ENCODE assay signal across 9 cellular contexts in the genomic region with DNA sequence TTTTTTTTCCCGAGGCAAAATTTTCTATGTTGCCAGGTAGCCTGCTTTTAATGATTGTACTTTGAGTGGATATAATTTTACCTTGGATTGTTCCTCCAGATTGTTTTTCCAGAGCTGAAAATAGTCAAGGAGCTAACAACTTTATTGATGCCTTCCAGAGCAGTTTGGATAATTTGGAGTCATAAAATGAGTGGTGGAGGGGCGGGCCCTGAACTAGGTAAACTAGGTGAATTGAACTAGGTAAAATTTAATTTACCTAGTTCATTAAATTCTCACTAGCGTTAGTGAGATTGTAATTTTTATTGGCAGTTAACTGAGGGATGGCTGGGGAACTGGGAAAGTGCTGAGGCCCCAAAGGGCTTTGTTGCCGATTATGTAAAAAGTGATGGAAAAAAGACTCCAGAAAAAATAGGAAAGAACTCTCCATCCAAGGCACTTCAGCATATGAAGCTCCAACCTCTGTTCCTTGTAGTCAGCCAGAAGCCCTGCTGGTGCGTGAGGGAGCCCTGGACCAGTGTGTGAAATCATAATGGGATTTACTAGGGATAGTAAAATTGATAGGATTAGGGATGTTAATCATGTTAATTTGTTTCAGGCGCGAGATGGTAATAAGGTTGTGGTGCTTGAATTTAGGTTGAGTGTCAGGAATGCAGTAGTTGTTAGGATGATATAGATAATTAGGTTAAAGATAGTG. TPM values are rescaled to one million over a fixed set of nuclear protein-coding genes. Genes with fewer than 3 reads are reported as not detected.
A peak's percentile ranks its signal among the peaks of the same experiment; 100 is the strongest.
DNase-seq lines count a peak whose midpoint lies in the region; ATAC-seq and TF ChIP-seq lines count a peak whose summit lies in the region.
"Had no signal": no experiment of that assay in that cellular context is flagged by ENCODE, and none has a peak within 500 bp of the region (broad histone marks: within the 10 kb centered on the region; RNA-seq: fewer than 3 reads in every experiment).

No MANE protein-coding gene starts in this region.

- no peak overlapping the region for H2AFZ ChIP-seq in Loucy (ENCODE audit: low read length)
- H2AFZ ChIP-seq in neural cell (ENCODE audit: low read depth, low read length): no peak overlapping the region

- H3K36me3 ChIP-seq in Caco-2 (ENCODE audit: control insufficient read depth, insufficient read depth, low read length) (no peaks in the 10 kb centered on the region), Loucy (ENCODE audit: insufficient read depth, low read length) (no peaks in the 10 kb centered on the region), neural cell (ENCODE audit: insufficient read depth, low read length) (no peaks in the 10 kb centered on the region), Peyer's patch (no peaks in the 10 kb centered on the region)

- POLR2A ChIA-PET in Caco-2 (lab: Charles Lee): no interaction called here

- TF ChIP-seq RAD21 in neural cell (conservative IDR thresholded peaks at IDR 0.05): no peak

- no peaks in the 10 kb centered on the region for H3K27me3 ChIP-seq in Caco-2 (replicated peaks; ENCODE audit: control insufficient read depth, insufficient read depth, low read length)
- H3K27me3 ChIP-seq in Loucy (ENCODE audit: insufficient read depth, low read length, poor library complexity, severe bottlenecking): no peaks in the 10 kb centered on the region
- H3K27me3 ChIP-seq in neural cell (ENCODE audit: insufficient read depth, low read depth, low read length): no peaks in the 10 kb centered on the region
- no peaks in the 10 kb centered on the region for H3K27me3 ChIP-seq in Peyer's patch

- peaks cover 59% of the 10 kb centered on the region for H3K79me2 ChIP-seq in Loucy (ENCODE audit: insufficient read depth, low read length)
- peaks cover 48% of the 10 kb centered on the region for H3K79me2 ChIP-seq in neural cell (replicated peaks; ENCODE audit: insufficient read depth, low read length)

- H3K9me3 ChIP-seq in Caco-2: no peaks in the 10 kb centered on the region
- no peaks in the 10 kb centered on the region for H3K9me3 ChIP-seq in Loucy (ENCODE audit: insufficient read depth, low read depth, low read length)
- H3K9me3 ChIP-seq in neural cell (ENCODE audit: low read length): no peaks in the 10 kb centered on the region
- no peaks in the 10 kb centered on the region for H3K9me3 ChIP-seq in Peyer's patch

- H3K9ac ChIP-seq in Loucy (ENCODE audit: low read depth, low read length, poor library complexity, severe bottlenecking) (peak overlapping the region; percentile 79), neural cell (ENCODE audit: low read length) (peak overlapping the region; percentile 83)

- ATAC-seq in GM19452 (IDR thresholded peaks at IDR 0.05; ENCODE audit: unreplicated experiment): no peak

- peaks cover 28% of the 10 kb centered on the region for H3K36me3 Mint-ChIP-seq in Caco-2 (ENCODE audit: insufficient read depth, unreplicated experiment)

- H3K9me3 Mint-ChIP-seq in Caco-2 (ENCODE audit: unreplicated experiment): no peaks in the 10 kb centered on the region
- H3K9me3 Mint-ChIP-seq: memory B cell had no signal

- CTCF ChIA-PET in Caco-2 (lab: Charles Lee): interaction anchor here (0.6 kb wide), 1 partner anchor 60 kb away, joined by 3 read pairs; no protein-coding TSS in a partner anchor

- peak overlapping the region; percentile 96 for H3K4me2 ChIP-seq in Loucy (ENCODE audit: low read depth, low read length, poor library complexity, severe bottlenecking)
- H3K4me2 ChIP-seq in neural cell (ENCODE audit: low read length): peak overlapping the region; percentile 64

- no peak for TF ChIP-seq EP300 in neural cell (conservative IDR thresholded peaks at IDR 0.05; ENCODE audit: poor library complexity, severe bottlenecking)

- H3F3A ChIP-seq in Loucy (ENCODE audit: low read depth) (no peaks in the 10 kb centered on the region), neural cell (ENCODE audit: insufficient read depth, low read length, poor library complexity, severe bottlenecking) (no peaks in the 10 kb centered on the region)

- H3K27ac ChIP-seq in neural cell (ENCODE audit: low read length): no peak overlapping the region
- H3K27ac ChIP-seq in caudate nucleus (ENCODE audit: low read depth, low read length): no peak overlapping the region
- H3K27ac ChIP-seq in Peyer's patch: no peak overlapping the region

- no peak for TF ChIP-seq CTCF in Caco-2 (IDR thresholded peaks at IDR 0.05; ENCODE audit: insufficient read depth in 1 of 2, low read depth in 1 of 2, low read length in 1 of 2, severe bottlenecking in 1 of 2, unreplicated experiment in 1 of 2)
- TF ChIP-seq CTCF in Loucy (conservative IDR thresholded peaks at IDR 0.05; ENCODE audit: low read length): no peak
- no peak for TF ChIP-seq CTCF in choroid plexus epithelial cell (conservative IDR thresholded peaks at IDR 0.05; ENCODE audit: low read depth, low read length)
- TF ChIP-seq CTCF in neural cell (IDR thresholded peaks at IDR 0.05; ENCODE audit: poor library complexity, severe bottlenecking): no peak
- TF ChIP-seq CTCF in Peyer's patch (IDR thresholded peaks at IDR 0.05): no peak

- TF ChIP-seq POLR2A in Peyer's patch (IDR thresholded peaks at IDR 0.05): no peak

- no peaks in the 10 kb centered on the region for H3K27me3 Mint-ChIP-seq in Caco-2 (ENCODE audit: insufficient read depth, unreplicated experiment)

- H3K4me1 ChIP-seq in Caco-2: peaks cover 34% of the 10 kb centered on the region
- H3K4me1 ChIP-seq in Loucy (ENCODE audit: insufficient read depth, low read length, poor library complexity, severe bottlenecking): peaks cover 60% of the 10 kb centered on the region
- peaks cover 0 to 19% (median 5%) of the 10 kb centered on the region in 4 donors for H3K4me1 ChIP-seq in Peyer's patch

- H4K20me1 ChIP-seq in Loucy (ENCODE audit: insufficient read depth, low read length, poor library complexity, severe bottlenecking) (peaks cover 11% of the 10 kb centered on the region), neural cell (ENCODE audit: insufficient read depth) (no peaks in the 10 kb centered on the region)

- peaks cover 33% of the 10 kb centered on the region for H3K4me1 Mint-ChIP-seq in Caco-2 (ENCODE audit: low read depth, unreplicated experiment)

- no TSS peak for BruUV-seq in Caco-2 (replicated peaks; lab: Mats Ljungman, UMichigan)

- no peak overlapping the region for H3K27ac Mint-ChIP-seq in Caco-2 (ENCODE audit: unreplicated experiment)

- H3K4me3 Mint-ChIP-seq in Caco-2 (ENCODE audit: unreplicated experiment): peak overlapping the region; percentile 98

- H3K4me3 ChIP-seq in Caco-2 (ENCODE audit: low read depth, low read length) (peak overlapping the region; percentile 7; the same call in 1 of the 2 replicates), Loucy (ENCODE audit: low read length, poor library complexity, severe bottlenecking) (peak overlapping the region; percentile 85), choroid plexus epithelial cell (ENCODE audit: low read depth, low read length) (peak overlapping the region; percentile 97), neural cell (ENCODE audit: low read length) (peak overlapping the region; percentile 95), Peyer's patch (peak overlapping the region in 2 of 4 donors; percentile 74 to 99)

- H3K9me2 ChIP-seq in Loucy (replicated peaks; ENCODE audit: low read depth, low read length) (no peaks in the 10 kb centered on the region), neural cell (ENCODE audit: insufficient read depth, low read length) (no peaks in the 10 kb centered on the region)

- DNase-seq in Caco-2 (no peak), choroid plexus epithelial cell (ENCODE audit: low read depth) (no peak), caudate nucleus (lab: John Stamatoyannopoulos, UW) (no peak), anterior cingulate cortex (lab: John Stamatoyannopoulos, UW) (no peak), Peyer's patch (no peak)

- intact Hi-C loops in Caco-2 (cut with micrococcal nuclease; ENCODE audit: unreplicated experiment): no loop called here

TF ChIP-seq in neural cell, 6 proteins besides CTCF, POLR2A, EP300 and RAD21:
- TF ChIP-seq, protein P1, sequence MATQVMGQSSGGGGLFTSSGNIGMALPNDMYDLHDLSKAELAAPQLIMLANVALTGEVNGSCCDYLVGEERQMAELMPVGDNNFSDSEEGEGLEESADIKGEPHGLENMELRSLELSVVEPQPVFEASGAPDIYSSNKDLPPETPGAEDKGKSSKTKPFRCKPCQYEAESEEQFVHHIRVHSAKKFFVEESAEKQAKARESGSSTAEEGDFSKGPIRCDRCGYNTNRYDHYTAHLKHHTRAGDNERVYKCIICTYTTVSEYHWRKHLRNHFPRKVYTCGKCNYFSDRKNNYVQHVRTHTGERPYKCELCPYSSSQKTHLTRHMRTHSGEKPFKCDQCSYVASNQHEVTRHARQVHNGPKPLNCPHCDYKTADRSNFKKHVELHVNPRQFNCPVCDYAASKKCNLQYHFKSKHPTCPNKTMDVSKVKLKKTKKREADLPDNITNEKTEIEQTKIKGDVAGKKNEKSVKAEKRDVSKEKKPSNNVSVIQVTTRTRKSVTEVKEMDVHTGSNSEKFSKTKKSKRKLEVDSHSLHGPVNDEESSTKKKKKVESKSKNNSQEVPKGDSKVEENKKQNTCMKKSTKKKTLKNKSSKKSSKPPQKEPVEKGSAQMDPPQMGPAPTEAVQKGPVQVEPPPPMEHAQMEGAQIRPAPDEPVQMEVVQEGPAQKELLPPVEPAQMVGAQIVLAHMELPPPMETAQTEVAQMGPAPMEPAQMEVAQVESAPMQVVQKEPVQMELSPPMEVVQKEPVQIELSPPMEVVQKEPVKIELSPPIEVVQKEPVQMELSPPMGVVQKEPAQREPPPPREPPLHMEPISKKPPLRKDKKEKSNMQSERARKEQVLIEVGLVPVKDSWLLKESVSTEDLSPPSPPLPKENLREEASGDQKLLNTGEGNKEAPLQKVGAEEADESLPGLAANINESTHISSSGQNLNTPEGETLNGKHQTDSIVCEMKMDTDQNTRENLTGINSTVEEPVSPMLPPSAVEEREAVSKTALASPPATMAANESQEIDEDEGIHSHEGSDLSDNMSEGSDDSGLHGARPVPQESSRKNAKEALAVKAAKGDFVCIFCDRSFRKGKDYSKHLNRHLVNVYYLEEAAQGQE (IDR thresholded peaks at IDR 0.05; ENCODE audit: borderline replicate concordance): no peak
- TF ChIP-seq SMC3 (conservative IDR thresholded peaks at IDR 0.05; ENCODE audit: poor library complexity) (no peak), EZH2 (IDR thresholded peaks at IDR 0.05; ENCODE audit: borderline replicate concordance, insufficient read depth, low read length, poor library complexity, severe bottlenecking) (no peak), TAF1 (IDR thresholded peaks at IDR 0.05; ENCODE audit: low read depth) (no peak), POLR2AphosphoS5 (IDR thresholded peaks at IDR 0.05) (no peak), MXI1 (conservative IDR thresholded peaks at IDR 0.05; ENCODE audit: poor library complexity, severe bottlenecking) (no peak)

RNA-seq across cellular contexts. Expression of a gene that starts 1.7 kb away (rescaled TPM):
- total RNA-seq in Caco-2 (2022): 10.2 and 10.4 TPM in 2 replicates
- polyA plus RNA-seq in neural cell: 16.8 and 20.0 TPM in 2 replicates
- polyA minus RNA-seq in neural cell: 6.8 and 10.8 TPM in 2 replicates
- 10 to 100 TPM in 3 of 4 donors, 1 to 10 TPM in 1; 3.3 to 14.7 (median 12.7) TPM for total RNA-seq in Peyer's patch

RNA-seq across cellular contexts. Expression of a gene that starts 28.6 kb away (rescaled TPM):
- total RNA-seq in Caco-2 (2022) (52.2 and 54.0 TPM in 2 replicates), Peyer's patch (10 to 100 TPM; 15.8 to 64.4 (median 31.5) TPM)
- polyA plus RNA-seq in neural cell: 66.1 and 69.6 TPM in 2 replicates
- 20.9 and 25.4 TPM in 2 replicates for polyA minus RNA-seq in neural cell

RNA-seq across cellular contexts. Expression of a gene that starts 33.4 kb away (rescaled TPM):
- total RNA-seq in Caco-2 (2022): 46.9 and 55.3 TPM in 2 replicates
- 3.1 and 6.6 TPM in 2 replicates for polyA plus RNA-seq in neural cell
- 2.9 and 3.4 TPM in 2 replicates for polyA minus RNA-seq in neural cell
- 100 to 1,000 TPM; 142 to 948 (median 674) TPM for total RNA-seq in Peyer's patch
